In the genomic region with DNA sequence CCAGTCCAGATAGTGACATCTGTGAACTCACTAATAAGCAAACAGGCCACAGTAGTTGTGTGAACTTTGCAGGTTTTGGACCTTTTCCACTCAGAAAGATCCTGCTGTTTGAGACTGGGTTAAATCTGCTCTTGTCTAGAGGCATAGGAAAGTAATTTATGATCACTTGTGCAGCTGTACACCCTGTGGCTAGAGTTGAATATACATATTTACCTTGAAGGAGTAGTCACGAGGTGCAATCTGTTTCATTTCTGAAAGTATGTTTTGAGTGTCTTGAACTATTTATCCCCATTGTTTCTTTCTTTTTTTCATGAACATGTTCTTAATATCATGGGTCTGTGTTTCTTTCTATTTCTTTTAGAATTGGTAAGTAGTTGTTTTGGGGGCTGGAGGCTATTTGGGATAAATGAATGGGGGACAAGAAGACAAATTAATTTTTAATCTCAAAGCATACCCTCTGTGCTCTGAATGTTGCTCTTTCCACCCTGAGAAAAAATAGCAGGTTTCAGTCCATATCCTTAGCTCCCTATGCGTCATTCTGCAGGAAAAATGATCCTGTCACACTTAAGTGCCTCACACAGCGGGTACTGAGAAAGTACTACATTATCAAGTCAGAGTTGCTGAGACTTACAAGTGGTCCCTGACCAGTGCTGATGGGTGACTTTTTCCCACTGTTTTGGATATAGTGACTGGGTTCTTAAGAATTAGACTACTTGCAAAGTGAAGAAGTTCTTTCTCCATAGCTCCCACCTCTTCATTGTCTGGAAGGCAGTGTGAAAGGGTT, we compare ENCODE assay signal across 25 cellular contexts. TPM values are rescaled to one million over a fixed set of nuclear protein-coding genes. Genes with fewer than 3 reads are reported as not detected.
"Had no signal": no experiment of that assay in that cellular context is flagged by ENCODE, and none has a peak within 500 bp of the region (broad histone marks: within the 10 kb centered on the region; RNA-seq: fewer than 3 reads in every experiment).

No MANE protein-coding gene starts in this region.

- H3K27ac Mint-ChIP-seq: nephron; stimulated activated naive B cell treated with anti-CD40 and anti-IgM and Interleukin-4, amounts not matched to agents 10 μg/mL and 1 μg/mL and 100 μg/mL, for 72 hours; stimulated activated naive CD8-positive, alpha-beta T cell treated with anti-CD3 and anti-CD28 coated beads, Interleukin-15, amount 100 ng/mL, for 72 hours had no signal

- H3K4me1 ChIP-seq: heart right ventricle, parathyroid adenoma, psoas muscle, testis, tibial nerve had no signal

- H3K9me3 ChIP-seq: heart right ventricle, psoas muscle, testis, tibial nerve had no signal

- H3K27me3 Mint-ChIP-seq: stimulated activated naive B cell treated with anti-CD40 and anti-IgM and Interleukin-4, amounts not matched to agents 10 μg/mL and 1 μg/mL and 100 μg/mL, for 72 hours; stimulated activated naive CD8-positive, alpha-beta T cell treated with anti-CD3 and anti-CD28 coated beads, Interleukin-15, amount 100 ng/mL, for 72 hours had no signal

- H3K4me1 Mint-ChIP-seq: nephron; stimulated activated naive B cell treated with anti-CD40 and anti-IgM and Interleukin-4, amounts not matched to agents 10 μg/mL and 1 μg/mL and 100 μg/mL, for 72 hours; stimulated activated naive CD8-positive, alpha-beta T cell treated with anti-CD3 and anti-CD28 coated beads, Interleukin-15, amount 100 ng/mL, for 72 hours had no signal

- H3K36me3 Mint-ChIP-seq: stimulated activated naive B cell treated with anti-CD40 and anti-IgM and Interleukin-4, amounts not matched to agents 10 μg/mL and 1 μg/mL and 100 μg/mL, for 72 hours had no signal

- H3K27ac ChIP-seq: dorsolateral prefrontal cortex, heart right ventricle, parathyroid adenoma, psoas muscle, skin epidermis, testis, tibial nerve had no signal

- H3K27me3 ChIP-seq: dorsolateral prefrontal cortex, heart right ventricle, testis, tibial nerve had no signal

- H3K36me3 ChIP-seq: heart right ventricle, tibial nerve had no signal

- DNase-seq: cortex of kidney; dorsolateral prefrontal cortex; effector CD8-positive, alpha-beta T cell; heart right ventricle; islet precursor cell; left cardiac atrium; left ventricle myocardium superior; mesenchymal stem cell; midbrain; psoas muscle; retina; stimulated activated CD4-positive, alpha-beta T cell treated with anti-CD3 and anti-CD28 coated beads, Interleukin-2, amount 100 ng/mL, for 24 hours; stimulated activated CD4-positive, alpha-beta T cell treated with anti-CD3 and anti-CD28 coated beads, Interleukin-4, amount 100 ng/mL, for 4 hours; stimulated activated naive B cell treated with anti-CD40 and anti-IgM and Interleukin-4, amounts not matched to agents 10 μg/mL and 1 μg/mL and 100 μg/mL, for 72 hours; stimulated activated naive CD8-positive, alpha-beta T cell treated with anti-CD3 and anti-CD28 coated beads, Interleukin-15, amount 100 ng/mL, for 72 hours; testis had no signal

- H3K4me3 Mint-ChIP-seq: nephron; stimulated activated naive B cell treated with anti-CD40 and anti-IgM and Interleukin-4, amounts not matched to agents 10 μg/mL and 1 μg/mL and 100 μg/mL, for 72 hours; stimulated activated naive CD8-positive, alpha-beta T cell treated with anti-CD3 and anti-CD28 coated beads, Interleukin-15, amount 100 ng/mL, for 72 hours had no signal

- H3K9me3 Mint-ChIP-seq: nephron had no signal

- H3K4me3 ChIP-seq: dorsolateral prefrontal cortex, heart right ventricle, lung, psoas muscle, skin epidermis, tibial nerve had no signal

- ATAC-seq: heart right ventricle; left cardiac atrium; left ventricle myocardium superior; psoas muscle; sciatic nerve; stimulated activated naive B cell treated with anti-CD40 and anti-IgM and Interleukin-4, amounts not matched to agents 10 μg/mL and 1 μg/mL and 100 μg/mL, for 72 hours; stimulated activated naive CD8-positive, alpha-beta T cell treated with anti-CD3 and anti-CD28 coated beads, Interleukin-15, amount 100 ng/mL, for 72 hours had no signal

RNA-seq across cellular contexts. Expression of gene DCC, which starts 28.2 kb away (rescaled TPM):
- total RNA-seq: fibroblast of lung, left ventricle myocardium superior, sciatic nerve, subcutaneous adipose tissue had no signal
- polyA plus RNA-seq: esophagus had no signal
